Comparison of ENCODE assay signal across 1 cellular context in genomic region chr2:38665854-38666577, GRCh38.
A peak's percentile ranks its signal among the peaks of the same experiment; 100 is the strongest.
TF ChIP-seq lines count a peak whose summit lies in the region.

TSS of gene GALM (plus strand) at chr2:38666114. CDS start at chr2:38666162, 48 bp downstream.

TF ChIP-seq in HepG2, 621 proteins besides CTCF, POLR2A, EP300 and RAD21 (continued from another document and continues in another):
- TF ChIP-seq CREB1 (IDR thresholded peaks at IDR 0.05), result peak; percentile 57; the same call in 1 of the 2 replicates
- peak; percentile 91 for TF ChIP-seq CREB1 (CRISPR knock-in tag; IDR thresholded peaks at IDR 0.05)
- TF ChIP-seq ZBTB49 (CRISPR knock-in tag; IDR thresholded peaks at IDR 0.05; ENCODE audit: borderline replicate concordance), result peak; percentile 99
- peak; percentile 80 for TF ChIP-seq MED1 (CRISPR knock-in tag; IDR thresholded peaks at IDR 0.05)
- peak; percentile 96 for TF ChIP-seq PRDM10 (CRISPR knock-in tag; IDR thresholded peaks at IDR 0.05; ENCODE audit: low read depth)
- no peak for TF ChIP-seq GZF1 (CRISPR knock-in tag; IDR thresholded peaks at IDR 0.05)
- peak; percentile 90 for TF ChIP-seq ZNF556 (CRISPR knock-in tag; IDR thresholded peaks at IDR 0.05; ENCODE audit: borderline replicate concordance)
- peak; percentile 49; the same call in 1 of the 2 replicates for TF ChIP-seq ZBTB37 (CRISPR knock-in tag; IDR thresholded peaks at IDR 0.05)
- no peak; the same call in 1 of the 2 replicates for TF ChIP-seq ZFYVE20 (CRISPR knock-in tag; IDR thresholded peaks at IDR 0.05; ENCODE audit: borderline replicate concordance, low read depth)
- TF ChIP-seq MEIS2 (CRISPR knock-in tag; IDR thresholded peaks at IDR 0.05), result no peak
- TF ChIP-seq HIC2 (CRISPR knock-in tag; IDR thresholded peaks at IDR 0.05; ENCODE audit: low read depth), result peak; percentile 49
- peak; percentile 76; the same call in 1 of the 2 replicates for TF ChIP-seq ZNF430 (CRISPR knock-in tag; IDR thresholded peaks at IDR 0.05)
- TF ChIP-seq, protein P1, sequence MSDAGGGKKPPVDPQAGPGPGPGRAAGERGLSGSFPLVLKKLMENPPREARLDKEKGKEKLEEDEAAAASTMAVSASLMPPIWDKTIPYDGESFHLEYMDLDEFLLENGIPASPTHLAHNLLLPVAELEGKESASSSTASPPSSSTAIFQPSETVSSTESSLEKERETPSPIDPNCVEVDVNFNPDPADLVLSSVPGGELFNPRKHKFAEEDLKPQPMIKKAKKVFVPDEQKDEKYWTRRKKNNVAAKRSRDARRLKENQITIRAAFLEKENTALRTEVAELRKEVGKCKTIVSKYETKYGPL (CRISPR knock-in tag; IDR thresholded peaks at IDR 0.05), result no peak
- peak; percentile 36 for TF ChIP-seq MEF2D (CRISPR knock-in tag; IDR thresholded peaks at IDR 0.05)
- no peak for TF ChIP-seq ZNF530 (CRISPR knock-in tag; IDR thresholded peaks at IDR 0.05; ENCODE audit: low read depth)
- peak; percentile 56; the same call in 1 of the 2 replicates for TF ChIP-seq CCDC6 (CRISPR knock-in tag; IDR thresholded peaks at IDR 0.05)
- no peak for TF ChIP-seq SOX6 (IDR thresholded peaks at IDR 0.05)
- peak; percentile 63 for TF ChIP-seq SOX6 (CRISPR knock-in tag; IDR thresholded peaks at IDR 0.05)
- TF ChIP-seq ZNF33A (CRISPR knock-in tag; IDR thresholded peaks at IDR 0.05; ENCODE audit: borderline replicate concordance), result no peak
- TF ChIP-seq SAFB2 (CRISPR knock-in tag; IDR thresholded peaks at IDR 0.05; ENCODE audit: borderline replicate concordance, low read depth), result no peak
- TF ChIP-seq, protein P2, sequence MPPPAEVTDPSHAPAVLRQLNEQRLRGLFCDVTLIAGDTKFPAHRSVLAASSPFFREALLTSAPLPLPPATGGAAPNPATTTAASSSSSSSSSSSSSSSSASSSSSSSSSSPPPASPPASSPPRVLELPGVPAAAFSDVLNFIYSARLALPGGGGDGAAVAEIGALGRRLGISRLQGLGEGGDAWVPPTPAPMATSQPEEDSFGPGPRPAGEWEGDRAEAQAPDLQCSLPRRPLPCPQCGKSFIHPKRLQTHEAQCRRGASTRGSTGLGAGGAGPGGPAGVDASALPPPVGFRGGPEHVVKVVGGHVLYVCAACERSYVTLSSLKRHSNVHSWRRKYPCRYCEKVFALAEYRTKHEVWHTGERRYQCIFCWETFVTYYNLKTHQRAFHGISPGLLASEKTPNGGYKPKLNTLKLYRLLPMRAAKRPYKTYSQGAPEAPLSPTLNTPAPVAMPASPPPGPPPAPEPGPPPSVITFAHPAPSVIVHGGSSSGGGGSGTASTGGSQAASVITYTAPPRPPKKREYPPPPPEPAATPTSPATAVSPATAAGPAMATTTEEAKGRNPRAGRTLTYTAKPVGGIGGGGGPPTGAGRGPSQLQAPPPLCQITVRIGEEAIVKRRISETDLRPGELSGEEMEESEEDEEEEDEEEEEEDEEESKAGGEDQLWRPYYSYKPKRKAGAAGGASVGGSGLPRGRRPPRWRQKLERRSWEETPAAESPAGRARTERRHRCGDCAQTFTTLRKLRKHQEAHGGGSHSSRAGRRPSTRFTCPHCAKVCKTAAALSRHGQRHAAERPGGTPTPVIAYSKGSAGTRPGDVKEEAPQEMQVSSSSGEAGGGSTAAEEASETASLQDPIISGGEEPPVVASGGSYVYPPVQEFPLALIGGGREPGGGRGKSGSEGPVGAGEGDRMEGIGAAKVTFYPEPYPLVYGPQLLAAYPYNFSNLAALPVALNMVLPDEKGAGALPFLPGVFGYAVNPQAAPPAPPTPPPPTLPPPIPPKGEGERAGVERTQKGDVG (CRISPR knock-in tag; IDR thresholded peaks at IDR 0.05; ENCODE audit: borderline replicate concordance), result peak; percentile 75; the same call in 1 of the 2 replicates
- TF ChIP-seq, protein P3, sequence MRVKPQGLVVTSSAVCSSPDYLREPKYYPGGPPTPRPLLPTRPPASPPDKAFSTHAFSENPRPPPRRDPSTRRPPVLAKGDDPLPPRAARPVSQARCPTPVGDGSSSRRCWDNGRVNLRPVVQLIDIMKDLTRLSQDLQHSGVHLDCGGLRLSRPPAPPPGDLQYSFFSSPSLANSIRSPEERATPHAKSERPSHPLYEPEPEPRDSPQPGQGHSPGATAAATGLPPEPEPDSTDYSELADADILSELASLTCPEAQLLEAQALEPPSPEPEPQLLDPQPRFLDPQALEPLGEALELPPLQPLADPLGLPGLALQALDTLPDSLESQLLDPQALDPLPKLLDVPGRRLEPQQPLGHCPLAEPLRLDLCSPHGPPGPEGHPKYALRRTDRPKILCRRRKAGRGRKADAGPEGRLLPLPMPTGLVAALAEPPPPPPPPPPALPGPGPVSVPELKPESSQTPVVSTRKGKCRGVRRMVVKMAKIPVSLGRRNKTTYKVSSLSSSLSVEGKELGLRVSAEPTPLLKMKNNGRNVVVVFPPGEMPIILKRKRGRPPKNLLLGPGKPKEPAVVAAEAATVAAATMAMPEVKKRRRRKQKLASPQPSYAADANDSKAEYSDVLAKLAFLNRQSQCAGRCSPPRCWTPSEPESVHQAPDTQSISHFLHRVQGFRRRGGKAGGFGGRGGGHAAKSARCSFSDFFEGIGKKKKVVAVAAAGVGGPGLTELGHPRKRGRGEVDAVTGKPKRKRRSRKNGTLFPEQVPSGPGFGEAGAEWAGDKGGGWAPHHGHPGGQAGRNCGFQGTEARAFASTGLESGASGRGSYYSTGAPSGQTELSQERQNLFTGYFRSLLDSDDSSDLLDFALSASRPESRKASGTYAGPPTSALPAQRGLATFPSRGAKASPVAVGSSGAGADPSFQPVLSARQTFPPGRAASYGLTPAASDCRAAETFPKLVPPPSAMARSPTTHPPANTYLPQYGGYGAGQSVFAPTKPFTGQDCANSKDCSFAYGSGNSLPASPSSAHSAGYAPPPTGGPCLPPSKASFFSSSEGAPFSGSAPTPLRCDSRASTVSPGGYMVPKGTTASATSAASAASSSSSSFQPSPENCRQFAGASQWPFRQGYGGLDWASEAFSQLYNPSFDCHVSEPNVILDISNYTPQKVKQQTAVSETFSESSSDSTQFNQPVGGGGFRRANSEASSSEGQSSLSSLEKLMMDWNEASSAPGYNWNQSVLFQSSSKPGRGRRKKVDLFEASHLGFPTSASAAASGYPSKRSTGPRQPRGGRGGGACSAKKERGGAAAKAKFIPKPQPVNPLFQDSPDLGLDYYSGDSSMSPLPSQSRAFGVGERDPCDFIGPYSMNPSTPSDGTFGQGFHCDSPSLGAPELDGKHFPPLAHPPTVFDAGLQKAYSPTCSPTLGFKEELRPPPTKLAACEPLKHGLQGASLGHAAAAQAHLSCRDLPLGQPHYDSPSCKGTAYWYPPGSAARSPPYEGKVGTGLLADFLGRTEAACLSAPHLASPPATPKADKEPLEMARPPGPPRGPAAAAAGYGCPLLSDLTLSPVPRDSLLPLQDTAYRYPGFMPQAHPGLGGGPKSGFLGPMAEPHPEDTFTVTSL (CRISPR knock-in tag; IDR thresholded peaks at IDR 0.05; ENCODE audit: borderline replicate concordance), result no peak; the same call in 1 of the 2 replicates
- peak; percentile 78; the same call in 1 of the 2 replicates for TF ChIP-seq ZNF451 (CRISPR knock-in tag; IDR thresholded peaks at IDR 0.05)
- TF ChIP-seq ZNF143 (CRISPR knock-in tag; IDR thresholded peaks at IDR 0.05), result peak; percentile 99
- 0 out of 2 replicates have a peak, but pooled peaks have one; percentile 24 for TF ChIP-seq ZNF20 (CRISPR knock-in tag; IDR thresholded peaks at IDR 0.05)
- TF ChIP-seq, protein P4, sequence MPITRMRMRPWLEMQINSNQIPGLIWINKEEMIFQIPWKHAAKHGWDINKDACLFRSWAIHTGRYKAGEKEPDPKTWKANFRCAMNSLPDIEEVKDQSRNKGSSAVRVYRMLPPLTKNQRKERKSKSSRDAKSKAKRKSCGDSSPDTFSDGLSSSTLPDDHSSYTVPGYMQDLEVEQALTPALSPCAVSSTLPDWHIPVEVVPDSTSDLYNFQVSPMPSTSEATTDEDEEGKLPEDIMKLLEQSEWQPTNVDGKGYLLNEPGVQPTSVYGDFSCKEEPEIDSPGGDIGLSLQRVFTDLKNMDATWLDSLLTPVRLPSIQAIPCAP (CRISPR knock-in tag; IDR thresholded peaks at IDR 0.05; ENCODE audit: low read depth), result 0 out of 2 replicates have a peak, but pooled peaks have one; percentile 65
- TF ChIP-seq, protein P5, sequence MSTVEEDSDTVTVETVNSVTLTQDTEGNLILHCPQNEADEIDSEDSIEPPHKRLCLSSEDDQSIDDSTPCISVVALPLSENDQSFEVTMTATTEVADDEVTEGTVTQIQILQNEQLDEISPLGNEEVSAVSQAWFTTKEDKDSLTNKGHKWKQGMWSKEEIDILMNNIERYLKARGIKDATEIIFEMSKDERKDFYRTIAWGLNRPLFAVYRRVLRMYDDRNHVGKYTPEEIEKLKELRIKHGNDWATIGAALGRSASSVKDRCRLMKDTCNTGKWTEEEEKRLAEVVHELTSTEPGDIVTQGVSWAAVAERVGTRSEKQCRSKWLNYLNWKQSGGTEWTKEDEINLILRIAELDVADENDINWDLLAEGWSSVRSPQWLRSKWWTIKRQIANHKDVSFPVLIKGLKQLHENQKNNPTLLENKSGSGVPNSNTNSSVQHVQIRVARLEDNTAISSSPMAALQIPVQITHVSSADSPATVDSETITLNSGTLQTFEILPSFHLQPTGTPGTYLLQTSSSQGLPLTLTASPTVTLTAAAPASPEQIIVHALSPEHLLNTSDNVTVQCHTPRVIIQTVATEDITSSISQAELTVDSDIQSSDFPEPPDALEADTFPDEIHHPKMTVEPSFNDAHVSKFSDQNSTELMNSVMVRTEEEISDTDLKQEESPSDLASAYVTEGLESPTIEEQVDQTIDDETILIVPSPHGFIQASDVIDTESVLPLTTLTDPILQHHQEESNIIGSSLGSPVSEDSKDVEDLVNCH (CRISPR knock-in tag; IDR thresholded peaks at IDR 0.05), result 0 out of 2 replicates have a peak, but pooled peaks have one; percentile 7
